In genomic region chr14:87600236-87600635, GRCh38 we compare ENCODE assay signal across 35 cellular contexts.
"Had no signal": no experiment of that assay in that cellular context is flagged by ENCODE, and none has a peak within 500 bp of the region (broad histone marks: within the 10 kb centered on the region; RNA-seq: fewer than 3 reads in every experiment).

No MANE protein-coding gene starts in this region.

- ATAC-seq: body of pancreas; gastrocnemius medialis; left colon; naive thymus-derived CD4-positive, alpha-beta T cell; pancreas; stimulated activated naive B cell treated with anti-CD40 and anti-IgM and Interleukin-4, amounts not matched to agents 10 μg/mL and 1 μg/mL and 100 μg/mL, for 72 hours had no signal

- DNase-seq: activated CD4-positive, alpha-beta memory T cell treated with anti-CD3 and anti-CD28 coated beads for 36 hours; activated CD4-positive, alpha-beta T cell treated with anti-CD3 and anti-CD28 coated beads, Interleukin-2, amount 10 ng/mL, durations not matched to agents 24 days and 14 days; activated CD4-positive, CD25-positive, alpha-beta regulatory T cell treated with anti-CD3 and anti-CD28 coated beads, Interleukin-2, amount 50 U/mL, for 72 hours; activated CD8-positive, alpha-beta memory T cell treated with anti-CD3 and anti-CD28 coated beads, Interleukin-2, amount 50 U/mL, for 4 hours; activated effector memory CD4-positive, alpha-beta T cell treated with anti-CD3 and anti-CD28 coated beads, Interleukin-2, amount 50 U/mL, for 16 hours; activated naive CD4-positive, alpha-beta T cell treated with anti-CD3 and anti-CD28 coated beads for 36 hours; activated naive CD8-positive, alpha-beta T cell treated with anti-CD3 and anti-CD28 coated beads for 36 hours; activated T-cell treated with anti-CD3 and anti-CD28 coated beads, Interleukin-2, amount 50 U/mL, for 1 hour; adrenal gland; aorta; body of pancreas; dermis blood vessel endothelial cell; effector CD4-positive, alpha-beta T cell; gastrocnemius medialis; hippocampal formation; immature natural killer cell; kidney; left colon; mammary epithelial cell; midbrain; naive thymus-derived CD4-positive, alpha-beta T cell; nucleus accumbens; pancreas; stimulated activated CD4-positive, alpha-beta T cell treated with anti-CD3 and anti-CD28 coated beads, Interleukin-1b, Interleukin-23, amount 100 ng/mL, for 48 hours; stimulated activated naive B cell treated with anti-CD40 and anti-IgM and Interleukin-4, amounts not matched to agents 10 μg/mL and 1 μg/mL and 100 μg/mL, for 72 hours; tibial artery; WERI-Rb-1 had no signal

- H3K27me3 ChIP-seq: adrenal gland, body of pancreas, gastrocnemius medialis, pancreas, right atrium auricular region, suprapubic skin, tibial artery had no signal

- H3K36me3 ChIP-seq: adrenal gland, gastrocnemius medialis, pancreas, right atrium auricular region, suprapubic skin, tibial artery, WERI-Rb-1 had no signal

- H3K4me2 ChIP-seq: smooth muscle cell had no signal

- H3K4me3 Mint-ChIP-seq: activated CD4-positive, alpha-beta memory T cell treated with anti-CD3 and anti-CD28 coated beads for 36 hours; activated CD4-positive, alpha-beta T cell treated with anti-CD3 and anti-CD28 coated beads, Interleukin-2, amount 10 ng/mL, durations not matched to agents 24 days and 14 days; activated naive CD4-positive, alpha-beta T cell treated with anti-CD3 and anti-CD28 coated beads for 36 hours; activated naive CD8-positive, alpha-beta T cell treated with anti-CD3 and anti-CD28 coated beads for 36 hours; activated T-helper 1 cell treated with anti-CD3 and anti-CD28 coated beads, Interleukin-12 subunit alpha, Interleukin-12 subunit beta, Interleukin-2, Interleukin-4 antibody, amounts not matched to agents 30 ng/mL and 10 ng/mL and 1 ng/mL, durations not matched to agents 14 hours and 24 hours and 36 hours; immature natural killer cell; naive thymus-derived CD4-positive, alpha-beta T cell; neural crest cell; stimulated activated naive B cell treated with anti-CD40 and anti-IgM and Interleukin-4, amounts not matched to agents 10 μg/mL and 1 μg/mL and 100 μg/mL, for 72 hours had no signal

- H3K27ac ChIP-seq: adrenal gland, body of pancreas, epithelial cell of prostate, gastrocnemius medialis, pancreas, right atrium auricular region, suprapubic skin, tibial artery, WERI-Rb-1 had no signal

- H3K27ac Mint-ChIP-seq: activated CD4-positive, alpha-beta memory T cell treated with anti-CD3 and anti-CD28 coated beads for 36 hours; activated CD4-positive, alpha-beta T cell treated with anti-CD3 and anti-CD28 coated beads, Interleukin-2, amount 10 ng/mL, durations not matched to agents 24 days and 14 days; activated naive CD4-positive, alpha-beta T cell treated with anti-CD3 and anti-CD28 coated beads for 36 hours; activated naive CD8-positive, alpha-beta T cell treated with anti-CD3 and anti-CD28 coated beads for 36 hours; activated T-helper 1 cell treated with anti-CD3 and anti-CD28 coated beads, Interleukin-12 subunit alpha, Interleukin-12 subunit beta, Interleukin-2, Interleukin-4 antibody, amounts not matched to agents 30 ng/mL and 10 ng/mL and 1 ng/mL, durations not matched to agents 14 hours and 24 hours and 36 hours; immature natural killer cell; naive thymus-derived CD4-positive, alpha-beta T cell; stimulated activated naive B cell treated with anti-CD40 and anti-IgM and Interleukin-4, amounts not matched to agents 10 μg/mL and 1 μg/mL and 100 μg/mL, for 72 hours had no signal

- H3K4me3 ChIP-seq: adrenal gland, body of pancreas, gastrocnemius medialis, pancreas, right atrium auricular region, smooth muscle cell, suprapubic skin, tibial artery had no signal

- H3K36me3 Mint-ChIP-seq: activated CD4-positive, alpha-beta memory T cell treated with anti-CD3 and anti-CD28 coated beads for 36 hours; naive thymus-derived CD4-positive, alpha-beta T cell; stimulated activated naive B cell treated with anti-CD40 and anti-IgM and Interleukin-4, amounts not matched to agents 10 μg/mL and 1 μg/mL and 100 μg/mL, for 72 hours had no signal

- H3K27me3 Mint-ChIP-seq: activated CD4-positive, alpha-beta memory T cell treated with anti-CD3 and anti-CD28 coated beads for 36 hours; activated CD4-positive, alpha-beta T cell treated with anti-CD3 and anti-CD28 coated beads, Interleukin-2, amount 10 ng/mL, durations not matched to agents 24 days and 14 days; activated naive CD8-positive, alpha-beta T cell treated with anti-CD3 and anti-CD28 coated beads for 36 hours; stimulated activated naive B cell treated with anti-CD40 and anti-IgM and Interleukin-4, amounts not matched to agents 10 μg/mL and 1 μg/mL and 100 μg/mL, for 72 hours had no signal

- H3K4me1 ChIP-seq: adrenal gland, body of pancreas, gastrocnemius medialis, pancreas, right atrium auricular region, suprapubic skin, tibial artery had no signal

- FAIRE-seq: colon, kidney, pancreas, TTC549 had no signal

- H3K9me3 ChIP-seq: adrenal gland, body of pancreas, gastrocnemius medialis, pancreas, right atrium auricular region, suprapubic skin, tibial artery had no signal

- H3K4me1 Mint-ChIP-seq: activated CD4-positive, alpha-beta T cell treated with anti-CD3 and anti-CD28 coated beads, Interleukin-2, amount 10 ng/mL, durations not matched to agents 24 days and 14 days; activated naive CD8-positive, alpha-beta T cell treated with anti-CD3 and anti-CD28 coated beads for 36 hours; immature natural killer cell; naive thymus-derived CD4-positive, alpha-beta T cell; neural crest cell; stimulated activated naive B cell treated with anti-CD40 and anti-IgM and Interleukin-4, amounts not matched to agents 10 μg/mL and 1 μg/mL and 100 μg/mL, for 72 hours had no signal
